Comparison of ENCODE assay signal across 1 cellular context in genomic region chr10:5486852-5487235, GRCh38.
TF ChIP-seq lines count a peak whose summit lies in the region.

No MANE protein-coding gene starts in this region.

TF ChIP-seq in K562, 482 proteins besides CTCF, POLR2A, EP300 and RAD21 (continued from another document):
- TF ChIP-seq NKRF (IDR thresholded peaks at IDR 0.05; ENCODE audit: borderline replicate concordance), result peak; percentile 67; the same call in 1 of the 2 replicates
- no peak for TF ChIP-seq BRD9 (IDR thresholded peaks at IDR 0.05; ENCODE audit: low read depth, partially characterized antibody)
- TF ChIP-seq MAFK (IDR thresholded peaks at IDR 0.05; ENCODE audit: low read length), result no peak
- TF ChIP-seq ZNF143 (CRISPR knock-in tag; IDR thresholded peaks at IDR 0.05), result no peak
- TF ChIP-seq PHF21A (IDR thresholded peaks at IDR 0.05; ENCODE audit: borderline replicate concordance, low read depth), result no peak
- no peak for TF ChIP-seq TAF9B (IDR thresholded peaks at IDR 0.05; ENCODE audit: partially characterized antibody)
- TF ChIP-seq IRF2 (CRISPR knock-in tag; IDR thresholded peaks at IDR 0.05), result no peak
- TF ChIP-seq PREB (CRISPR knock-in tag; IDR thresholded peaks at IDR 0.05), result no peak
- TF ChIP-seq THAP7 (CRISPR knock-in tag; IDR thresholded peaks at IDR 0.05), result 0 out of 2 replicates have a peak, but pooled peaks have one; percentile 44
- peak; percentile 30; the same call in 1 of the 2 replicates for TF ChIP-seq SPI1 (IDR thresholded peaks at IDR 0.05; ENCODE audit: borderline replicate concordance, low read depth, low read length)
- TF ChIP-seq NBN (IDR thresholded peaks at IDR 0.05; ENCODE audit: low read depth), result peak; percentile 74; the same call in 1 of the 2 replicates
- TF ChIP-seq CHAMP1 (IDR thresholded peaks at IDR 0.05), result no peak
- TF ChIP-seq ZNF75A (CRISPR knock-in tag; IDR thresholded peaks at IDR 0.05), result no peak
- no peak for TF ChIP-seq PBX2 (CRISPR knock-in tag; IDR thresholded peaks at IDR 0.05; ENCODE audit: low read depth)
- TF ChIP-seq PBX2 (tag; conservative IDR thresholded peaks at IDR 0.05; ENCODE audit: low read depth), result no peak
- no peak for TF ChIP-seq WHSC1 (IDR thresholded peaks at IDR 0.05; ENCODE audit: low read length)
- TF ChIP-seq ZNF134 (CRISPR knock-in tag; conservative IDR thresholded peaks at IDR 0.05), result peak; percentile 90
- no peak for TF ChIP-seq KDM2B (CRISPR knock-in tag; IDR thresholded peaks at IDR 0.05)
- no peak for TF ChIP-seq ZNF407 (IDR thresholded peaks at IDR 0.05; ENCODE audit: low read depth)
- TF ChIP-seq ZNF280A (IDR thresholded peaks at IDR 0.05; ENCODE audit: low read depth, partially characterized antibody), result no peak
- no peak for TF ChIP-seq ZNF140 (CRISPR knock-in tag; IDR thresholded peaks at IDR 0.05)
- no peak for TF ChIP-seq ZNF354B (CRISPR knock-in tag; IDR thresholded peaks at IDR 0.05)
- no peak for TF ChIP-seq HMGN3 (IDR thresholded peaks at IDR 0.05; ENCODE audit: borderline replicate concordance, extremely low read depth, insufficient read length, low read depth, low read length)
- TF ChIP-seq NFE2L1 (tag; IDR thresholded peaks at IDR 0.05; ENCODE audit: borderline replicate concordance, low read depth), result no peak
- TF ChIP-seq ZNF764 (CRISPR knock-in tag; IDR thresholded peaks at IDR 0.05; ENCODE audit: low read depth), result no peak
- peak; percentile 87 for TF ChIP-seq HBP1 (CRISPR knock-in tag; IDR thresholded peaks at IDR 0.05)
- no peak for TF ChIP-seq TCFL5 (CRISPR knock-in tag; conservative IDR thresholded peaks at IDR 0.05)
- TF ChIP-seq SAP30 (IDR thresholded peaks at IDR 0.05; ENCODE audit: borderline replicate concordance, insufficient read depth, low read depth, low read length, poor library complexity, severe bottlenecking), result peak; percentile 42
- no peak for TF ChIP-seq POLR2B (IDR thresholded peaks at IDR 0.05; ENCODE audit: low read depth, partially characterized antibody)
- TF ChIP-seq GMEB1 (CRISPR knock-in tag; IDR thresholded peaks at IDR 0.05), result no peak
- 0 out of 2 replicates have a peak, but pooled peaks have one; percentile 33 for TF ChIP-seq SMARCA5 (IDR thresholded peaks at IDR 0.05)
- no peak for TF ChIP-seq L3MBTL2 (IDR thresholded peaks at IDR 0.05)
- peak; percentile 54; the same call in 1 of the 2 replicates for TF ChIP-seq MBD2 (IDR thresholded peaks at IDR 0.05; ENCODE audit: borderline replicate concordance, low read depth)
